Comparison of ENCODE assay signal across 22 cellular contexts in genomic region chr9:113543286-113544000, GRCh38.
DNase-seq lines count a peak whose midpoint lies in the region; ATAC-seq and TF ChIP-seq lines count a peak whose summit lies in the region.
"Had no signal": no experiment of that assay in that cellular context is flagged by ENCODE, and none has a peak within 500 bp of the region (broad histone marks: within the 10 kb centered on the region; RNA-seq: fewer than 3 reads in every experiment).

No MANE protein-coding gene starts in this region.

- peaks cover 23% of the 10 kb centered on the region for H3K4me1 ChIP-seq in CD8-positive, alpha-beta memory T cell (ENCODE audit: insufficient read depth, low read length)
- H3K4me1 ChIP-seq: foreskin keratinocyte had no signal

- H3K9me3 ChIP-seq in CD8-positive, alpha-beta memory T cell (ENCODE audit: low read length): no peaks in the 10 kb centered on the region
- H3K9me3 ChIP-seq in WERI-Rb-1 (ENCODE audit: severe bottlenecking): no peaks in the 10 kb centered on the region
- H3K9me3 ChIP-seq: left lung, pancreas had no signal

- intact Hi-C loops in left cardiac atrium (cut with DNase I): no loop called here

- no peaks in the 10 kb centered on the region for H3K9me3 Mint-ChIP-seq in CD8-positive, alpha-beta memory T cell
- H3K9me3 Mint-ChIP-seq: activated CD4-positive, alpha-beta memory T cell treated with anti-CD3 and anti-CD28 coated beads for 36 hours; activated T-cell treated with anti-CD3 and anti-CD28 coated beads, Interleukin-2, amount 50 U/mL, for 72 hours; T-helper 1 cell treated with Interleukin-12 subunit alpha and Interleukin-12 subunit beta and Interleukin-4 antibody, amounts not matched to agents 30 μg/mL and 1 μg/mL, for 36 hours had no signal

- ATAC-seq in left cardiac atrium: no peak
- ATAC-seq: activated T-cell treated with anti-CD3 and anti-CD28 coated beads, Interleukin-2, amount 50 U/mL, for 72 hours; foreskin keratinocyte; left lung had no signal

- H3K36me3 Mint-ChIP-seq in CD8-positive, alpha-beta memory T cell: peaks cover 6 to 89% (median 16%) of the 10 kb centered on the region in 3 donors

- no peak for DNase-seq in CD8-positive, alpha-beta memory T cell
- DNase-seq in WERI-Rb-1 (peak; percentile 51), left cardiac atrium (peak; percentile 12), pons (ENCODE audit: low spot score) (peak; percentile 43), islet precursor cell (no peak), glomerular visceral epithelial cell (ENCODE audit: extremely low spot score) (no peak), DMS53 treated with DMSO at 0.1 percent for 48 hours (lab: John Stamatoyannopoulos, UW; ENCODE audit: unreplicated experiment) (no peak)
- DNase-seq: activated CD4-positive, alpha-beta memory T cell treated with anti-CD3 and anti-CD28 coated beads for 36 hours; activated T-cell treated with anti-CD3 and anti-CD28 coated beads, Interleukin-2, amount 50 U/mL, for 72 hours; cerebellar nuclear complex; foreskin keratinocyte; HCEC 1CT; IMR-90; NCI-H1694; NCI-H446 treated with DMSO at 0.1 percent for 48 hours; SHP77 treated with DMSO at 0.1 percent for 48 hours; stimulated activated CD4-positive, alpha-beta T cell treated with anti-CD3 and anti-CD28 coated beads, Interleukin-2, amount 100 ng/mL, for 48 hours had no signal

- peak overlapping the region; percentile 63 to 84 (median 78) for H3K27ac Mint-ChIP-seq in CD8-positive, alpha-beta memory T cell
- H3K27ac Mint-ChIP-seq: activated CD4-positive, alpha-beta memory T cell treated with anti-CD3 and anti-CD28 coated beads for 36 hours; activated T-cell treated with anti-CD3 and anti-CD28 coated beads, Interleukin-2, amount 50 U/mL, for 72 hours; B cell; T-helper 1 cell treated with Interleukin-12 subunit alpha and Interleukin-12 subunit beta and Interleukin-4 antibody, amounts not matched to agents 30 μg/mL and 1 μg/mL, for 36 hours had no signal

- H3K4me1 Mint-ChIP-seq in CD8-positive, alpha-beta memory T cell: peaks cover 73 to 94% (median 75%) of the 10 kb centered on the region in 3 donors

- no peaks in the 10 kb centered on the region for H3K27me3 Mint-ChIP-seq in CD8-positive, alpha-beta memory T cell
- H3K27me3 Mint-ChIP-seq: activated CD4-positive, alpha-beta memory T cell treated with anti-CD3 and anti-CD28 coated beads for 36 hours; B cell had no signal

- H3K27me3 ChIP-seq in CD8-positive, alpha-beta memory T cell (ENCODE audit: insufficient read depth, low read length, poor library complexity, severe bottlenecking): no peaks in the 10 kb centered on the region
- H3K27me3 ChIP-seq in WERI-Rb-1 (ENCODE audit: insufficient read depth, low read depth, severe bottlenecking): no peaks in the 10 kb centered on the region
- H3K27me3 ChIP-seq: left lung, pancreas had no signal

- no peak overlapping the region for H3K4me3 Mint-ChIP-seq in CD8-positive, alpha-beta memory T cell
- H3K4me3 Mint-ChIP-seq: activated CD4-positive, alpha-beta memory T cell treated with anti-CD3 and anti-CD28 coated beads for 36 hours; activated T-cell treated with anti-CD3 and anti-CD28 coated beads, Interleukin-2, amount 50 U/mL, for 72 hours; B cell; T-helper 1 cell treated with Interleukin-12 subunit alpha and Interleukin-12 subunit beta and Interleukin-4 antibody, amounts not matched to agents 30 μg/mL and 1 μg/mL, for 36 hours had no signal

- CTCF ChIA-PET in CD8-positive, alpha-beta memory T cell (lab: Charles Lee): interaction anchor here (0.9 to 2.0 kb wide), 2 partner anchors 36 to 39 kb away, joined by 3 to 8 read pairs; no protein-coding TSS in a partner anchor

- H3K36me3 ChIP-seq in CD8-positive, alpha-beta memory T cell (ENCODE audit: insufficient read depth, low read length): peaks cover 26% of the 10 kb centered on the region
- H3K36me3 ChIP-seq in WERI-Rb-1: no peaks in the 10 kb centered on the region

- no peak overlapping the region for H3K27ac ChIP-seq in CD8-positive, alpha-beta memory T cell (ENCODE audit: low read depth, low read length)
- H3K27ac ChIP-seq in WERI-Rb-1: peak overlapping the region; percentile 47; the same call in 1 of the 2 replicates
- H3K27ac ChIP-seq: foreskin keratinocyte, left lung, pancreas, VCaP had no signal

- no peak overlapping the region for H3K4me3 ChIP-seq in CD8-positive, alpha-beta memory T cell (ENCODE audit: low read length)
- H3K4me3 ChIP-seq in WERI-Rb-1 (ENCODE audit: low read depth, low read length): no peak overlapping the region
- H3K4me3 ChIP-seq: left lung, pancreas had no signal

- POLR2A ChIA-PET in CD8-positive, alpha-beta memory T cell (lab: Charles Lee): no interaction called here

- no peak for TF ChIP-seq CTCF in WERI-Rb-1 (IDR thresholded peaks at IDR 0.05; ENCODE audit: low read depth, low read length)

Comparison
In these comparisons a context has a peak if more than half of its experiments do, and no peak if none do; other contexts are left out.
1. DNase-seq: peak in WERI-Rb-1 (single experiment), left cardiac atrium (single experiment) and pons (single experiment); none in CD8-positive, alpha-beta memory T cell (0 of 5), islet precursor cell (single experiment), glomerular visceral epithelial cell (single experiment) and DMS53 treated with DMSO at 0.1 percent for 48 hours (single experiment).